ENCODE assay signal across 10 cellular contexts in the genomic region with DNA sequence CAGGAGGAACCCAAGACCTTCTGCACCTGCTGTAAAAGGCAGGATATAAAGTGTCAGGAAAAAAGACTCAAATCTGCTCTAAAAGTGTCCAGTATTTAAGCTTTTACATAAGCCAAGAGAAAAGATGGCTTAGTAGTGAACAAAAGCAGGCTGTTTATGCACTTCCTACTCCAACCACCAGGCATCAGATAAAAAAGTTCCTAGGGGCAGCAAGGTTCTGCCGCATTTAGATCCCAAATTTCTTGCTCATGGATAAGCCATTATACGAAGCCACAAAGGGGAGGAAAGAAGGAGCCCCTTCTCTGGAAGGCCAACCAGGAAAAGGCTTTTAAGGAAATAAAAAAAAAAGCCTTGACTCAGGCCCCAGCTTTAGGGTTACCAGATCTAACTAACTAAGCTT. TPM values are rescaled to one million over a fixed set of nuclear protein-coding genes. Genes with fewer than 3 reads are reported as not detected.
A peak's percentile ranks its signal among the peaks of the same experiment; 100 is the strongest.
DNase-seq lines count a peak whose midpoint lies in the region; ATAC-seq and TF ChIP-seq lines count a peak whose summit lies in the region.
"Had no signal": no experiment of that assay in that cellular context is flagged by ENCODE, and none has a peak within 500 bp of the region (broad histone marks: within the 10 kb centered on the region; RNA-seq: fewer than 3 reads in every experiment).

No MANE protein-coding gene starts in this region.

- no peak for TF ChIP-seq POLR2A in heart left ventricle (IDR thresholded peaks at IDR 0.05)

- no peaks in the 10 kb centered on the region for H3K36me3 ChIP-seq in heart left ventricle
- H3K36me3 ChIP-seq in mucosa of descending colon (ENCODE audit: low read depth) = no peaks in the 10 kb centered on the region
- no peaks in the 10 kb centered on the region for H3K36me3 ChIP-seq in aorta (ENCODE audit: control insufficient read depth in 1 of 2, insufficient read depth in 2 of 2, low read length in 1 of 2)
- H3K36me3 ChIP-seq in WERI-Rb-1 = no peaks in the 10 kb centered on the region
- H3K36me3 ChIP-seq: ovary had no signal

- DNase-seq in heart left ventricle = no peak
- no peak for DNase-seq in cardiac septum (ENCODE audit: low spot score)
- DNase-seq in cardiac fibroblast (ENCODE audit: low read depth in 2 of 2) = peak; percentile 29 to 40
- DNase-seq in mucosa of descending colon = no peak
- no peak for DNase-seq in aorta
- no peak for DNase-seq in WERI-Rb-1
- DNase-seq in NCI-H2196 (lab: John Stamatoyannopoulos, UW; ENCODE audit: unreplicated experiment) = no peak
- DNase-seq: activated T-cell treated with anti-CD3 and anti-CD28 coated beads, Interleukin-2, amount 50 U/mL, for 4 hours; ovary had no signal

- H3K27me3 ChIP-seq in heart left ventricle = no peaks in the 10 kb centered on the region
- H3K27me3 ChIP-seq in aorta (ENCODE audit: control insufficient read depth in 1 of 2, insufficient read depth in 2 of 2, low read length in 1 of 2) = no peaks in the 10 kb centered on the region
- H3K27me3 ChIP-seq in WERI-Rb-1 (ENCODE audit: insufficient read depth, low read depth, severe bottlenecking) = no peaks in the 10 kb centered on the region
- H3K27me3 ChIP-seq: ovary had no signal

- intact Hi-C loops in heart left ventricle (cut with DNase I) (no loop called here), cardiac septum (cut with DNase I) (no loop called here), mucosa of descending colon (cut with DNase I, micrococcal nuclease) (no loop called here), aorta (cut with DNase I) (no loop called here)

- WGBS in heart left ventricle, 4 donors = 47 to 65% (median 55%) methylated on average over 2 of the region's 2 CpGs
- WGBS in aorta, 2 donors = 31 to 35% methylated on average over 2 of the region's 2 CpGs

- H3K27ac ChIP-seq in heart left ventricle (peak overlapping the region in 1 of 12 donors; percentile 39), aorta (ENCODE audit: low read depth in 1 of 2, low read length in 2 of 2) (no peak overlapping the region), WERI-Rb-1 (no peak overlapping the region)
- H3K27ac ChIP-seq: ovary had no signal

- TF ChIP-seq CTCF in heart left ventricle (IDR thresholded peaks at IDR 0.05) (peak in 5 of 12 donors; percentile 16 to 34 (median 27)), cardiac fibroblast (IDR thresholded peaks at IDR 0.05; ENCODE audit: low read depth, low read length) (peak; percentile 43), mucosa of descending colon (IDR thresholded peaks at IDR 0.05) (no peak), WERI-Rb-1 (IDR thresholded peaks at IDR 0.05; ENCODE audit: low read depth, low read length) (no peak)

- ATAC-seq in heart left ventricle (no peak), mucosa of descending colon (peak; percentile 8), aorta (ENCODE audit: low FRiP score) (no peak), HG02763 (IDR thresholded peaks at IDR 0.05; ENCODE audit: unreplicated experiment) (no peak)

- H3K9me3 ChIP-seq in heart left ventricle (no peaks in the 10 kb centered on the region), mucosa of descending colon (no peaks in the 10 kb centered on the region), aorta (ENCODE audit: control insufficient read depth, low read length) (no peaks in the 10 kb centered on the region), WERI-Rb-1 (ENCODE audit: severe bottlenecking) (no peaks in the 10 kb centered on the region)
- H3K9me3 ChIP-seq: ovary had no signal

- H3K4me3 ChIP-seq in heart left ventricle (peak overlapping the region in 9 of 12 donors; percentile 44 to 66 (median 49)), cardiac fibroblast (replicated peaks in 1 of 2; ENCODE audit: low read depth in 2 of 2, low read length in 2 of 2) (no peak overlapping the region), mucosa of descending colon (no peak overlapping the region), aorta (ENCODE audit: low read length in 2 of 2) (peak overlapping the region; percentile 89 to 94), WERI-Rb-1 (ENCODE audit: low read depth, low read length) (no peak overlapping the region)

- peaks cover 0 to 20% (median 14%) of the 10 kb centered on the region in 12 donors for H3K4me1 ChIP-seq in heart left ventricle
- peaks cover 5% of the 10 kb centered on the region for H3K4me1 ChIP-seq in mucosa of descending colon (ENCODE audit: low read depth)
- H3K4me1 ChIP-seq in aorta (ENCODE audit: control insufficient read depth in 1 of 2, insufficient read depth in 2 of 2, low read length in 2 of 2) = peaks cover 0 to 2% of the 10 kb centered on the region in 2 donors

RNA-seq across cellular contexts. Expression of a gene that starts 10.6 kb away (rescaled TPM):
- total RNA-seq in heart left ventricle (1 to 10 TPM in 7 of 9 donors, under 1 TPM in 2; 0.48 to 3.8 (median 1.4) TPM), cardiac septum (3.9 TPM), mucosa of descending colon (under 1 TPM; 0.34 to 0.96 (median 0.51) TPM), aorta (under 1 TPM; 0.29 to 0.81 TPM)
- polyA plus RNA-seq in heart left ventricle (under 1 TPM; 0.11 to 0.15 TPM), aorta (not detected)
- total RNA-seq: activated T-cell treated with anti-CD3 and anti-CD28 coated beads, Interleukin-2, amount 50 U/mL, for 4 hours had no signal

RNA-seq across cellular contexts. Expression of a gene that starts 28.3 kb away (rescaled TPM):
- total RNA-seq in heart left ventricle (10 to 100 TPM in 1 of 9 donors, 1 to 10 TPM in 3, under 1 TPM in 5; 0.26 to 23.9 (median 0.81) TPM), cardiac septum (1.4 TPM), mucosa of descending colon (1 to 10 TPM; 3.3 to 6.4 (median 3.9) TPM), aorta (10 to 100 TPM; 28.2 to 45.3 TPM)
- polyA plus RNA-seq in heart left ventricle (under 1 TPM; 0.38 to 0.94 TPM), aorta (10 to 100 TPM; 15.8 to 31.7 TPM)

Comparison
In these comparisons a context has a peak if more than half of its experiments do, and no peak if none do; other contexts are left out.
1. DNase-seq: peak in cardiac fibroblast (2 of 2); none in heart left ventricle (0 of 5), cardiac septum (single experiment), mucosa of descending colon (0 of 3), aorta (0 of 2), WERI-Rb-1 (single experiment) and NCI-H2196 (single experiment).
2. H3K4me3 ChIP-seq: peak in heart left ventricle (9 of 12) and aorta (2 of 2); none in cardiac fibroblast (0 of 2), mucosa of descending colon (single experiment) and WERI-Rb-1 (single experiment).